ENCODE assay signal across 29 cellular contexts in genomic region chr6:63673692-63674091, GRCh38.
"Had no signal": no experiment of that assay in that cellular context is flagged by ENCODE, and none has a peak within 500 bp of the region (broad histone marks: within the 10 kb centered on the region; RNA-seq: fewer than 3 reads in every experiment).

No MANE protein-coding gene starts in this region.

- H3K27me3 ChIP-seq: adrenal gland, ascending aorta, breast epithelium, cardiac muscle cell, colonic mucosa, esophagus squamous epithelium, heart left ventricle had no signal

- ATAC-seq: activated CD4-positive, CD25-positive, alpha-beta regulatory T cell treated with anti-CD3 and anti-CD28 coated beads, Interleukin-2, amount 50 U/mL, for 24 hours; activated CD8-positive, alpha-beta T cell treated with anti-CD3 and anti-CD28 coated beads for 36 hours; heart left ventricle had no signal

- H3K27ac ChIP-seq: adrenal gland, ascending aorta, breast epithelium, cardiac muscle cell, epithelial cell of prostate, esophagus squamous epithelium, heart left ventricle had no signal

- H3K9me3 ChIP-seq: adrenal gland, ascending aorta, breast epithelium, colonic mucosa, esophagus squamous epithelium had no signal

- H3K27ac Mint-ChIP-seq: activated CD8-positive, alpha-beta T cell treated with anti-CD3 and anti-CD28 coated beads for 36 hours; activated naive CD8-positive, alpha-beta T cell treated with anti-CD3 and anti-CD28 coated beads for 36 hours; activated naive CD8-positive, alpha-beta T cell treated with anti-CD3 and anti-CD28 coated beads, Interleukin-2, amount 50 U/mL, for 24 hours; brain had no signal

- DNase-seq: activated CD4-positive, alpha-beta T cell treated with anti-CD3 and anti-CD28 coated beads for 48 hours; activated CD4-positive, alpha-beta T cell treated with anti-CD3 and anti-CD28 coated beads, Interleukin-2, amount 50 U/mL, for 1 hour; activated CD4-positive, alpha-beta T cell treated with anti-CD3 and anti-CD28 coated beads, Interleukin-2, amount 50 U/mL, for 48 hours; activated CD8-positive, alpha-beta memory T cell treated with anti-CD3 and anti-CD28 coated beads for 24 hours; activated CD8-positive, alpha-beta T cell treated with anti-CD3 and anti-CD28 coated beads for 36 hours; activated gamma-delta T cell; activated naive CD4-positive, alpha-beta T cell; activated naive CD4-positive, alpha-beta T cell treated with anti-CD3 and anti-CD28 coated beads, Interleukin-2, amount 50 U/mL, for 16 hours; activated naive CD8-positive, alpha-beta T cell treated with anti-CD3 and anti-CD28 coated beads for 36 hours; activated naive CD8-positive, alpha-beta T cell treated with anti-CD3 and anti-CD28 coated beads, Interleukin-2, amount 50 U/mL, for 24 hours; activated T-cell treated with anti-CD3 and anti-CD28 coated beads, Interleukin-2, amount 50 U/mL, for 48 hours; adrenal gland; central memory CD4-positive, alpha-beta T cell; cerebellar nuclear complex; colonic mucosa; effector CD8-positive, alpha-beta T cell; esophagus squamous epithelium; foreskin melanocyte; glutamatergic neuron; heart left ventricle; T-helper 2 cell had no signal

- H3K4me1 ChIP-seq: breast epithelium, colonic mucosa had no signal

- H3K9me3 Mint-ChIP-seq: activated CD8-positive, alpha-beta T cell treated with anti-CD3 and anti-CD28 coated beads for 36 hours; activated naive CD8-positive, alpha-beta T cell treated with anti-CD3 and anti-CD28 coated beads for 36 hours; activated naive CD8-positive, alpha-beta T cell treated with anti-CD3 and anti-CD28 coated beads, Interleukin-2, amount 50 U/mL, for 24 hours had no signal

- H3K27me3 Mint-ChIP-seq: activated CD8-positive, alpha-beta T cell treated with anti-CD3 and anti-CD28 coated beads for 36 hours; activated naive CD8-positive, alpha-beta T cell treated with anti-CD3 and anti-CD28 coated beads for 36 hours; activated naive CD8-positive, alpha-beta T cell treated with anti-CD3 and anti-CD28 coated beads, Interleukin-2, amount 50 U/mL, for 24 hours; brain had no signal

- H3K4me3 ChIP-seq: adrenal gland, ascending aorta, breast epithelium, cardiac muscle cell, colonic mucosa, esophagus squamous epithelium, heart left ventricle had no signal

- H3K4me1 Mint-ChIP-seq: brain had no signal

- H3K4me3 Mint-ChIP-seq: activated CD8-positive, alpha-beta T cell treated with anti-CD3 and anti-CD28 coated beads for 36 hours; activated naive CD8-positive, alpha-beta T cell treated with anti-CD3 and anti-CD28 coated beads for 36 hours; activated naive CD8-positive, alpha-beta T cell treated with anti-CD3 and anti-CD28 coated beads, Interleukin-2, amount 50 U/mL, for 24 hours; brain had no signal

- FAIRE-seq: endometrium, endothelial cell of umbilical vein had no signal

- H3K36me3 ChIP-seq: adrenal gland, breast epithelium, cardiac muscle cell, colonic mucosa had no signal
